11 cellular contexts compared by ENCODE assay signal in the genomic region with DNA sequence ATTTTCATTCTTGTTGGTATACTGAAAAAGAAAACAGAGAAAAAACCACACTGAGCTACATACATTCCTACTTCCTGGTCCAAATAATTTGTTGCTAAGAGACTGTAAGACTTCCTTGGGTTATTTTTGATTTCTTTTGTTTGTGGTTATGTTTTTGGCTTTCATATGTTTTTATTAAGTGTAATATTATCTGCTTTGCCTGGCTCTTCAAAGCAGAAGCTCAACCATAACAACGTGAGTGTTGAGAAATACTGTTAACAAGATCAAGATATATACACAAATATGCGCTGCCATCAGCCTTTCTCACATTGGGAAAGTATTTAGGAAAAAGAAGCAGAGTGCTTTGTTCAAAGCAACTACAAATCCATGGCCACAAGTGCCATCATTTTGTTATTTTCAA.
DNase-seq lines count a peak whose midpoint lies in the region; ATAC-seq, FAIRE-seq and TF ChIP-seq lines count a peak whose summit lies in the region.
"Had no signal": no experiment of that assay in that cellular context is flagged by ENCODE, and none has a peak within 500 bp of the region (broad histone marks: within the 10 kb centered on the region; RNA-seq: fewer than 3 reads in every experiment).

No MANE protein-coding gene starts in this region.

- TF ChIP-seq CTCF in astrocyte (IDR thresholded peaks at IDR 0.05; ENCODE audit: insufficient read depth, low read depth, low read length) (no peak), vagina (IDR thresholded peaks at IDR 0.05) (no peak)

- H3K79me1 ChIP-seq in mesenchymal stem cell (replicated peaks; ENCODE audit: low read length, poor library complexity, severe bottlenecking): no peaks in the 10 kb centered on the region

- H2BK5ac ChIP-seq in mesenchymal stem cell (ENCODE audit: low read depth, low read length, poor library complexity, severe bottlenecking): no peak overlapping the region

- H2BK12ac ChIP-seq in mesenchymal stem cell (ENCODE audit: low read length in 2 of 2): no peak overlapping the region

- no peaks in the 10 kb centered on the region for H3K79me2 ChIP-seq in astrocyte (ENCODE audit: insufficient read depth, low read length)

- H2BK15ac ChIP-seq in mesenchymal stem cell (ENCODE audit: low read depth, poor library complexity, severe bottlenecking): no peak overlapping the region

- peaks cover 2% of the 10 kb centered on the region for H3K9me3 Mint-ChIP-seq in astrocyte (ENCODE audit: unreplicated experiment)

- H3K4me3 ChIP-seq in astrocyte (ENCODE audit: insufficient read depth, low read depth, low read length) (no peak overlapping the region), mesenchymal stem cell (ENCODE audit: insufficient read depth in 1 of 2, low read depth in 1 of 2, low read length in 2 of 2) (no peak overlapping the region), vagina (no peak overlapping the region)
- H3K4me3 ChIP-seq: body of pancreas had no signal

- no peak overlapping the region for H3K14ac ChIP-seq in mesenchymal stem cell (ENCODE audit: low read length in 2 of 2)

- H3K23ac ChIP-seq in mesenchymal stem cell (ENCODE audit: low read length in 2 of 2): no peak overlapping the region

- intact Hi-C loops in vagina (cut with DNase I): no loop called here

- DNase-seq in AG20443 (ENCODE audit: low spot score) (peak; percentile 53), GM04503 (ENCODE audit: low read depth) (peak; percentile 76), astrocyte (ENCODE audit: low read depth) (peak; percentile 72), mesenchymal stem cell (peak; percentile 51), NCI-H748 (lab: John Stamatoyannopoulos, UW; ENCODE audit: unreplicated experiment) (no peak), vagina (ENCODE audit: extremely low spot score in 2 of 2) (no peak)
- DNase-seq: body of pancreas, NCI-H526 had no signal

- H2AFZ ChIP-seq in astrocyte (ENCODE audit: low read depth, low read length) (no peak overlapping the region), mesenchymal stem cell (ENCODE audit: low read depth, low read length) (no peak overlapping the region)

- H3K4me3 Mint-ChIP-seq in astrocyte (ENCODE audit: unreplicated experiment): no peak overlapping the region

- no peak for ATAC-seq in GM21717 (IDR thresholded peaks at IDR 0.05; ENCODE audit: unreplicated experiment)
- ATAC-seq: body of pancreas had no signal

- H3K36me3 ChIP-seq in astrocyte (ENCODE audit: insufficient read depth, low read length) (no peaks in the 10 kb centered on the region), mesenchymal stem cell (ENCODE audit: control insufficient read depth in 1 of 2, insufficient read depth in 2 of 2, low read depth in 1 of 2, low read length in 2 of 2) (no peaks in the 10 kb centered on the region), vagina (no peaks in the 10 kb centered on the region)

- no peak overlapping the region for H3K18ac ChIP-seq in mesenchymal stem cell (ENCODE audit: low read depth in 1 of 2, low read length in 2 of 2)

- no peaks in the 10 kb centered on the region for H3K36me3 Mint-ChIP-seq in astrocyte (ENCODE audit: low read depth, unreplicated experiment)

- no peaks in the 10 kb centered on the region for H4K20me1 ChIP-seq in astrocyte (ENCODE audit: insufficient read depth, low read length)

- TF ChIP-seq POLR2A in vagina (IDR thresholded peaks at IDR 0.05): no peak

- WGBS in mesenchymal stem cell: 38% methylated on average over 2 of the region's 2 CpGs

- H3K27ac ChIP-seq in astrocyte (ENCODE audit: low read depth, low read length) (no peak overlapping the region), mesenchymal stem cell (ENCODE audit: low read length, poor library complexity, severe bottlenecking) (no peak overlapping the region), vagina (no peak overlapping the region)
- H3K27ac ChIP-seq: body of pancreas, HL-60 had no signal

- H4K91ac ChIP-seq in mesenchymal stem cell (ENCODE audit: low read length): no peak overlapping the region

- H3K9ac ChIP-seq in astrocyte (ENCODE audit: low read length) (no peak overlapping the region), mesenchymal stem cell (ENCODE audit: low read length) (peak overlapping the region; percentile 18)

- no peak overlapping the region for H2AK5ac ChIP-seq in mesenchymal stem cell (ENCODE audit: low read length, severe bottlenecking)

- H3K27ac Mint-ChIP-seq in astrocyte (ENCODE audit: unreplicated experiment): no peak overlapping the region

- no peaks in the 10 kb centered on the region for H3K9me3 ChIP-seq in astrocyte (ENCODE audit: insufficient read depth, low read depth, low read length)
- no peaks in the 10 kb centered on the region for H3K9me3 ChIP-seq in mesenchymal stem cell (ENCODE audit: control insufficient read depth, low read length)
- H3K9me3 ChIP-seq in vagina: no peaks in the 10 kb centered on the region
- H3K9me3 ChIP-seq: body of pancreas had no signal

- H3K4me1 Mint-ChIP-seq in astrocyte (ENCODE audit: low read depth, unreplicated experiment): peaks cover 43% of the 10 kb centered on the region

- H3K27me3 ChIP-seq in astrocyte (ENCODE audit: insufficient read depth, low read length) (no peaks in the 10 kb centered on the region), mesenchymal stem cell (ENCODE audit: control insufficient read depth in 1 of 2, insufficient read depth in 1 of 2, low read length in 2 of 2) (no peaks in the 10 kb centered on the region), vagina (no peaks in the 10 kb centered on the region)
- H3K27me3 ChIP-seq: body of pancreas had no signal

- H3K4me2 ChIP-seq in astrocyte (ENCODE audit: low read length) (no peak overlapping the region), mesenchymal stem cell (ENCODE audit: low read length, poor library complexity, severe bottlenecking) (no peak overlapping the region)

- no peak overlapping the region for H4K8ac ChIP-seq in mesenchymal stem cell (ENCODE audit: low read length)

- no peaks in the 10 kb centered on the region for H3K27me3 Mint-ChIP-seq in astrocyte (ENCODE audit: low read depth, unreplicated experiment)

- peak; percentile 68 for FAIRE-seq in astrocyte (lab: Jason Lieb, UNC)
- FAIRE-seq: islet of Langerhans had no signal

- H3K4me1 ChIP-seq in astrocyte (ENCODE audit: insufficient read depth, low read length) (peaks cover 26% of the 10 kb centered on the region), mesenchymal stem cell (ENCODE audit: control insufficient read depth, insufficient read depth, low read depth, low read length) (no peaks in the 10 kb centered on the region), vagina (peaks cover 16% of the 10 kb centered on the region)
- H3K4me1 ChIP-seq: body of pancreas had no signal

- no peak overlapping the region for H3K4ac ChIP-seq in mesenchymal stem cell (ENCODE audit: low read depth in 1 of 2, low read length in 2 of 2)

- no peak overlapping the region for H2BK120ac ChIP-seq in mesenchymal stem cell (ENCODE audit: low read depth, low read length)

Comparison
In these comparisons a context has a peak if more than half of its experiments do, and no peak if none do; other contexts are left out.
1. DNase-seq: peak in AG20443 (single experiment), GM04503 (single experiment), astrocyte (single experiment) and mesenchymal stem cell (single experiment); none in NCI-H748 (single experiment) and vagina (0 of 2).